1 cellular context compared by ENCODE assay signal in genomic region chr1:214261206-214262123, GRCh38.
TF ChIP-seq lines count a peak whose summit lies in the region.

No MANE protein-coding gene starts in this region.

TF ChIP-seq in K562, 482 proteins besides CTCF, POLR2A, EP300 and RAD21 (continued from another document):
- peak; percentile 43 for TF ChIP-seq ATF3 (IDR thresholded peaks at IDR 0.05)
- TF ChIP-seq ATF3 (CRISPR knock-in tag; conservative IDR thresholded peaks at IDR 0.05), result no peak
- no peak for TF ChIP-seq PRMT5 (CRISPR knock-in tag; IDR thresholded peaks at IDR 0.05)
- no peak for TF ChIP-seq CBX5 (IDR thresholded peaks at IDR 0.05; ENCODE audit: borderline replicate concordance, low read depth)
- TF ChIP-seq NCOA4 (IDR thresholded peaks at IDR 0.05; ENCODE audit: partially characterized antibody), result no peak
- TF ChIP-seq CBFB (CRISPR knock-in tag; IDR thresholded peaks at IDR 0.05), result no peak
- TF ChIP-seq, protein P1, sequence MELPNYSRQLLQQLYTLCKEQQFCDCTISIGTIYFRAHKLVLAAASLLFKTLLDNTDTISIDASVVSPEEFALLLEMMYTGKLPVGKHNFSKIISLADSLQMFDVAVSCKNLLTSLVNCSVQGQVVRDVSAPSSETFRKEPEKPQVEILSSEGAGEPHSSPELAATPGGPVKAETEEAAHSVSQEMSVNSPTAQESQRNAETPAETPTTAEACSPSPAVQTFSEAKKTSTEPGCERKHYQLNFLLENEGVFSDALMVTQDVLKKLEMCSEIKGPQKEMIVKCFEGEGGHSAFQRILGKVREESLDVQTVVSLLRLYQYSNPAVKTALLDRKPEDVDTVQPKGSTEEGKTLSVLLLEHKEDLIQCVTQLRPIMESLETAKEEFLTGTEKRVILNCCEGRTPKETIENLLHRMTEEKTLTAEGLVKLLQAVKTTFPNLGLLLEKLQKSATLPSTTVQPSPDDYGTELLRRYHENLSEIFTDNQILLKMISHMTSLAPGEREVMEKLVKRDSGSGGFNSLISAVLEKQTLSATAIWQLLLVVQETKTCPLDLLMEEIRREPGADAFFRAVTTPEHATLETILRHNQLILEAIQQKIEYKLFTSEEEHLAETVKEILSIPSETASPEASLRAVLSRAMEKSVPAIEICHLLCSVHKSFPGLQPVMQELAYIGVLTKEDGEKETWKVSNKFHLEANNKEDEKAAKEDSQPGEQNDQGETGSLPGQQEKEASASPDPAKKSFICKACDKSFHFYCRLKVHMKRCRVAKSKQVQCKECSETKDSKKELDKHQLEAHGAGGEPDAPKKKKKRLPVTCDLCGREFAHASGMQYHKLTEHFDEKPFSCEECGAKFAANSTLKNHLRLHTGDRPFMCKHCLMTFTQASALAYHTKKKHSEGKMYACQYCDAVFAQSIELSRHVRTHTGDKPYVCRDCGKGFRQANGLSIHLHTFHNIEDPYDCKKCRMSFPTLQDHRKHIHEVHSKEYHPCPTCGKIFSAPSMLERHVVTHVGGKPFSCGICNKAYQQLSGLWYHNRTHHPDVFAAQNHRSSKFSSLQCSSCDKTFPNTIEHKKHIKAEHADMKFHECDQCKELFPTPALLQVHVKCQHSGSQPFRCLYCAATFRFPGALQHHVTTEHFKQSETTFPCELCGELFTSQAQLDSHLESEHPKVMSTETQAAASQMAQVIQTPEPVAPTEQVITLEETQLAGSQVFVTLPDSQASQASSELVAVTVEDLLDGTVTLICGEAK (IDR thresholded peaks at IDR 0.05), result no peak
- TF ChIP-seq, protein P1 (CRISPR knock-in tag; IDR thresholded peaks at IDR 0.05), result no peak
- no peak for TF ChIP-seq ZNF551 (CRISPR knock-in tag; IDR thresholded peaks at IDR 0.05)
- TF ChIP-seq BHLHE40 (IDR thresholded peaks at IDR 0.05; ENCODE audit: low read length), result peak; percentile 48; the same call in 1 of the 2 replicates
- peak; percentile 42; the same call in 1 of the 2 replicates for TF ChIP-seq JUND (IDR thresholded peaks at IDR 0.05; ENCODE audit: borderline replicate concordance, low read depth, low read length)
- no peak for TF ChIP-seq JUND (tag; IDR thresholded peaks at IDR 0.05; ENCODE audit: borderline replicate concordance, low read depth, low read length)
- TF ChIP-seq, protein P2, sequence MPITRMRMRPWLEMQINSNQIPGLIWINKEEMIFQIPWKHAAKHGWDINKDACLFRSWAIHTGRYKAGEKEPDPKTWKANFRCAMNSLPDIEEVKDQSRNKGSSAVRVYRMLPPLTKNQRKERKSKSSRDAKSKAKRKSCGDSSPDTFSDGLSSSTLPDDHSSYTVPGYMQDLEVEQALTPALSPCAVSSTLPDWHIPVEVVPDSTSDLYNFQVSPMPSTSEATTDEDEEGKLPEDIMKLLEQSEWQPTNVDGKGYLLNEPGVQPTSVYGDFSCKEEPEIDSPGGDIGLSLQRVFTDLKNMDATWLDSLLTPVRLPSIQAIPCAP (CRISPR knock-in tag; IDR thresholded peaks at IDR 0.05; ENCODE audit: borderline replicate concordance), result no peak
- peak; percentile 44; the same call in 1 of the 2 replicates for TF ChIP-seq ZEB2 (IDR thresholded peaks at IDR 0.05)
- TF ChIP-seq CXXC5 (CRISPR knock-in tag; IDR thresholded peaks at IDR 0.05), result no peak
- no peak for TF ChIP-seq ARID2 (IDR thresholded peaks at IDR 0.05)
- TF ChIP-seq, protein P3, sequence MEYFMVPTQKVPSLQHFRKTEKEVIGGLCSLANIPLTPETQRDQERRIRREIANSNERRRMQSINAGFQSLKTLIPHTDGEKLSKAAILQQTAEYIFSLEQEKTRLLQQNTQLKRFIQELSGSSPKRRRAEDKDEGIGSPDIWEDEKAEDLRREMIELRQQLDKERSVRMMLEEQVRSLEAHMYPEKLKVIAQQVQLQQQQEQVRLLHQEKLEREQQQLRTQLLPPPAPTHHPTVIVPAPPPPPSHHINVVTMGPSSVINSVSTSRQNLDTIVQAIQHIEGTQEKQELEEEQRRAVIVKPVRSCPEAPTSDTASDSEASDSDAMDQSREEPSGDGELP (CRISPR knock-in tag; IDR thresholded peaks at IDR 0.05; ENCODE audit: borderline replicate concordance), result peak; percentile 27; the same call in 1 of the 2 replicates
